Comparison of ENCODE assay signal across 24 cellular contexts in genomic region chr17:52515927-52516326, GRCh38.
"Had no signal": no experiment of that assay in that cellular context is flagged by ENCODE, and none has a peak within 500 bp of the region (broad histone marks: within the 10 kb centered on the region; RNA-seq: fewer than 3 reads in every experiment).

No MANE protein-coding gene starts in this region.

- H3K27ac Mint-ChIP-seq: memory B cell; naive thymus-derived CD4-positive, alpha-beta T cell had no signal

- H3K4me3 Mint-ChIP-seq: memory B cell; naive thymus-derived CD4-positive, alpha-beta T cell had no signal

- H3K4me3 ChIP-seq: coronary artery, dorsolateral prefrontal cortex, esophagus muscularis mucosa, gastrocnemius medialis, heart right ventricle, left lung, lower lobe of right lung had no signal

- H3K4me1 Mint-ChIP-seq: memory B cell; naive thymus-derived CD4-positive, alpha-beta T cell had no signal

- ATAC-seq: foreskin keratinocyte; gastrocnemius medialis; heart right ventricle; left cardiac atrium; left lung; left ventricle myocardium superior; lower lobe of right lung; naive thymus-derived CD4-positive, alpha-beta T cell had no signal

- H3K36me3 ChIP-seq: esophagus muscularis mucosa, gastrocnemius medialis, heart right ventricle, left lung, lower lobe of right lung had no signal

- H3K4me1 ChIP-seq: esophagus muscularis mucosa, foreskin keratinocyte, gastrocnemius medialis, heart right ventricle, left lung, lower lobe of right lung had no signal

- H3K9me3 ChIP-seq: esophagus muscularis mucosa, gastrocnemius medialis, lower lobe of right lung had no signal

- DNase-seq: dermis blood vessel endothelial cell; dorsolateral prefrontal cortex; effector CD4-positive, alpha-beta T cell; effector memory CD4-positive, alpha-beta T cell; foreskin keratinocyte; gastrocnemius medialis; glutamatergic neuron; head of caudate nucleus; heart right ventricle; hippocampal formation; left cardiac atrium; left lung; left ventricle myocardium superior; lower lobe of right lung; mesendoderm; midbrain; naive thymus-derived CD4-positive, alpha-beta T cell had no signal

- H3K27me3 Mint-ChIP-seq: memory B cell; naive thymus-derived CD4-positive, alpha-beta T cell had no signal

- H3K27ac ChIP-seq: coronary artery, dorsolateral prefrontal cortex, esophagus muscularis mucosa, foreskin keratinocyte, gastrocnemius medialis, heart right ventricle, left lung, lower lobe of right lung had no signal

- FAIRE-seq: colon, endothelial cell of umbilical vein, islet of Langerhans, keratinocyte had no signal

- H3K27me3 ChIP-seq: dorsolateral prefrontal cortex, esophagus muscularis mucosa, foreskin keratinocyte, gastrocnemius medialis, heart right ventricle, left lung had no signal

- H3K36me3 Mint-ChIP-seq: memory B cell; naive thymus-derived CD4-positive, alpha-beta T cell had no signal
